ENCODE assay signal across 18 cellular contexts in genomic region chr20:23153696-23154341, GRCh38.
DNase-seq lines count a peak whose midpoint lies in the region; ATAC-seq and TF ChIP-seq lines count a peak whose summit lies in the region.
"Had no signal": no experiment of that assay in that cellular context is flagged by ENCODE, and none has a peak within 500 bp of the region (broad histone marks: within the 10 kb centered on the region; RNA-seq: fewer than 3 reads in every experiment).

No MANE protein-coding gene starts in this region.

- H3K9ac ChIP-seq in BLaER1 treated with 17β-estradiol and CSF1 and Interleukin-3, amounts not matched to agents 10 nM and 100 nM, result peak overlapping the region in 4 of 11 experiments; percentile 14 to 44 (median 28); a peak in 6 of 22 replicates
- H3K9ac ChIP-seq in endodermal cell (ENCODE audit: extremely low read depth, low read length, poor library complexity, severe bottlenecking), result no peak overlapping the region
- H3K9ac ChIP-seq in trophoblast cell (ENCODE audit: low read length), result no peak overlapping the region

- POLR2A ChIA-PET in CD8-positive, alpha-beta T cell (lab: Charles Lee), result no interaction called here

- peaks cover 40 to 97% (median 94%) of the 10 kb centered on the region in 10 experiments for H3K4me1 ChIP-seq in BLaER1 treated with 17β-estradiol and CSF1 and Interleukin-3, amounts not matched to agents 10 nM and 100 nM
- H3K4me1 ChIP-seq in endodermal cell (ENCODE audit: control insufficient read depth, insufficient read depth, low read length) (peaks cover 17% of the 10 kb centered on the region), trophoblast cell (ENCODE audit: control insufficient read depth in 1 of 2, insufficient read depth in 2 of 2, low read length in 2 of 2) (peaks cover 4% of the 10 kb centered on the region in 2 experiments)
- H3K4me1 ChIP-seq in CD8-positive, alpha-beta T cell (ENCODE audit: insufficient read depth, low read length), result no peaks in the 10 kb centered on the region
- H3K4me1 ChIP-seq: prostate gland had no signal

- H3K4me3 Mint-ChIP-seq in HFFc6 (no peak overlapping the region), endodermal cell (no peak overlapping the region)
- no peak overlapping the region for H3K4me3 Mint-ChIP-seq in CD8-positive, alpha-beta T cell
- H3K4me3 Mint-ChIP-seq: activated naive CD4-positive, alpha-beta T cell treated with anti-CD3 and anti-CD28 coated beads for 36 hours; activated T-cell treated with anti-CD3 and anti-CD28 coated beads, Interleukin-2, amount 50 U/mL, for 24 hours; mesothelial cell of epicardium had no signal

- H3K23ac ChIP-seq in trophoblast cell (ENCODE audit: low read length), result no peak overlapping the region

- H3K27ac ChIP-seq in BLaER1 treated with 17β-estradiol and CSF1 and Interleukin-3, amounts not matched to agents 10 nM and 100 nM, result peak overlapping the region in 10 of 11 experiments; percentile 32 to 87 (median 78); a peak in 18 of 22 replicates
- no peak overlapping the region for H3K27ac ChIP-seq in endodermal cell (ENCODE audit: low read depth, low read length)
- H3K27ac ChIP-seq in trophoblast cell (ENCODE audit: low read depth, low read length), result no peak overlapping the region
- no peak overlapping the region for H3K27ac ChIP-seq in CD8-positive, alpha-beta T cell (ENCODE audit: low read depth, low read length)
- H3K27ac ChIP-seq: prostate gland, SJCRH30 had no signal

- H3K27me3 ChIP-seq in BLaER1 treated with 17β-estradiol and CSF1 and Interleukin-3, amounts not matched to agents 10 nM and 100 nM, result no peaks in the 10 kb centered on the region
- H3K27me3 ChIP-seq in endodermal cell (ENCODE audit: control insufficient read depth, insufficient read depth, low read length, poor library complexity, severe bottlenecking) (no peaks in the 10 kb centered on the region), trophoblast cell (ENCODE audit: insufficient read depth, low read length) (no peaks in the 10 kb centered on the region)
- H3K27me3 ChIP-seq in CD8-positive, alpha-beta T cell (ENCODE audit: insufficient read depth, low read length), result no peaks in the 10 kb centered on the region
- H3K27me3 ChIP-seq: SJCRH30 had no signal

- H2BK12ac ChIP-seq in trophoblast cell (ENCODE audit: low read length), result peak overlapping the region; percentile 68

- H4K91ac ChIP-seq in trophoblast cell (ENCODE audit: low read depth, low read length), result peak overlapping the region; percentile 76

- peak overlapping the region; percentile 38 for H2AFZ ChIP-seq in trophoblast cell (ENCODE audit: insufficient read depth, low read length, poor library complexity)

- H3K14ac ChIP-seq in trophoblast cell (ENCODE audit: low read length), result no peak overlapping the region

- H3K27ac Mint-ChIP-seq in HFFc6, result peak overlapping the region; percentile 44
- H3K27ac Mint-ChIP-seq in endodermal cell, result peak overlapping the region; percentile 70
- no peak overlapping the region for H3K27ac Mint-ChIP-seq in CD8-positive, alpha-beta T cell
- H3K27ac Mint-ChIP-seq: activated naive CD4-positive, alpha-beta T cell treated with anti-CD3 and anti-CD28 coated beads for 36 hours; activated T-cell treated with anti-CD3 and anti-CD28 coated beads, Interleukin-2, amount 50 U/mL, for 24 hours had no signal

- 76 to 100% methylated on average over 2 to 4 of the region's 4 CpGs for WGBS in endodermal cell (ENCODE audit: insufficient coverage in 1 of 2, insufficient read length in 1 of 2), 2 experiments
- WGBS in trophoblast cell (ENCODE audit: extremely low coverage, insufficient coverage, insufficient read length), result no CpG with 5 or more reads among the region's 4 CpGs

- H3K9me3 Mint-ChIP-seq in HFFc6, result no peaks in the 10 kb centered on the region
- H3K9me3 Mint-ChIP-seq in endodermal cell, result no peaks in the 10 kb centered on the region
- no peaks in the 10 kb centered on the region for H3K9me3 Mint-ChIP-seq in CD8-positive, alpha-beta T cell
- H3K9me3 Mint-ChIP-seq: activated naive CD4-positive, alpha-beta T cell treated with anti-CD3 and anti-CD28 coated beads for 36 hours; activated T-cell treated with anti-CD3 and anti-CD28 coated beads, Interleukin-2, amount 50 U/mL, for 24 hours; mesothelial cell of epicardium had no signal

- H3K18ac ChIP-seq in trophoblast cell (ENCODE audit: low read length), result no peak overlapping the region

- no peaks in the 10 kb centered on the region for H4K20me1 ChIP-seq in BLaER1 treated with 17β-estradiol and CSF1 and Interleukin-3, amounts not matched to agents 10 nM and 100 nM

- no peak overlapping the region for H4K8ac ChIP-seq in trophoblast cell (ENCODE audit: low read depth, low read length)

- H3K9me3 ChIP-seq in BLaER1 treated with 17β-estradiol and CSF1 and Interleukin-3, amounts not matched to agents 10 nM and 100 nM (replicated peaks in 1 of 11), result no peaks in the 10 kb centered on the region
- H3K9me3 ChIP-seq in endodermal cell (ENCODE audit: control insufficient read depth, low read length), result no peaks in the 10 kb centered on the region
- H3K9me3 ChIP-seq in trophoblast cell (ENCODE audit: insufficient read depth, low read depth, low read length), result no peaks in the 10 kb centered on the region
- H3K9me3 ChIP-seq in CD8-positive, alpha-beta T cell (ENCODE audit: low read length), result no peaks in the 10 kb centered on the region
- H3K9me3 ChIP-seq: prostate gland, SJCRH30 had no signal

- H3K79me2 ChIP-seq in trophoblast cell (ENCODE audit: control insufficient read depth, insufficient read depth, low read length, poor library complexity), result no peaks in the 10 kb centered on the region

- H3K4ac ChIP-seq in trophoblast cell (ENCODE audit: low read depth, low read length), result no peak overlapping the region

- H3K36me3 Mint-ChIP-seq in HFFc6 (ENCODE audit: low read depth) (no peaks in the 10 kb centered on the region), endodermal cell (ENCODE audit: low read depth) (no peaks in the 10 kb centered on the region)
- no peaks in the 10 kb centered on the region for H3K36me3 Mint-ChIP-seq in CD8-positive, alpha-beta T cell
- H3K36me3 Mint-ChIP-seq: mesothelial cell of epicardium had no signal

- DNase-seq in HFFc6, result no peak
- peak; percentile 42 for DNase-seq in endodermal cell
- DNase-seq in trophoblast cell, result no peak
- DNase-seq in CD8-positive, alpha-beta T cell, result no peak
- DNase-seq: activated CD4-positive, alpha-beta T cell treated with anti-CD3 and anti-CD28 coated beads, Interleukin-2, amount 50 U/mL, for 1 hour; activated naive CD4-positive, alpha-beta T cell treated with anti-CD3 and anti-CD28 coated beads for 36 hours; activated T-cell treated with anti-CD3 and anti-CD28 coated beads, Interleukin-2, amount 50 U/mL, for 24 hours; anterior cingulate cortex; foreskin melanocyte; kidney glomerular epithelial cell; NCI-H1417 treated with DMSO at 0.1 percent for 48 hours; SJCRH30; small intestine had no signal

- H2AK5ac ChIP-seq in trophoblast cell (ENCODE audit: low read length), result peak overlapping the region; percentile 78

- H2BK5ac ChIP-seq in trophoblast cell (ENCODE audit: low read depth, low read length, poor library complexity), result no peak overlapping the region

- no peak overlapping the region for H4K12ac ChIP-seq in trophoblast cell (ENCODE audit: low read depth, low read length)

- H3K4me3 ChIP-seq in BLaER1 treated with 17β-estradiol and CSF1 and Interleukin-3, amounts not matched to agents 10 nM and 100 nM, result no peak overlapping the region
- no peak overlapping the region for H3K4me3 ChIP-seq in endodermal cell (ENCODE audit: low read length)
- no peak overlapping the region for H3K4me3 ChIP-seq in trophoblast cell (ENCODE audit: low read depth, low read length)
- H3K4me3 ChIP-seq in CD8-positive, alpha-beta T cell (ENCODE audit: low read depth, low read length), result no peak overlapping the region
- H3K4me3 ChIP-seq: prostate gland, SJCRH30 had no signal

- H2BK120ac ChIP-seq in trophoblast cell (ENCODE audit: insufficient read depth, low read length, poor library complexity), result peak overlapping the region; percentile 30

- peaks cover 4% of the 10 kb centered on the region for H3K79me1 ChIP-seq in trophoblast cell (ENCODE audit: low read length)

- H3K4me1 Mint-ChIP-seq in HFFc6 (ENCODE audit: low read depth) (peaks cover 88% of the 10 kb centered on the region), endodermal cell (peaks cover 58% of the 10 kb centered on the region)
- no peaks in the 10 kb centered on the region for H3K4me1 Mint-ChIP-seq in CD8-positive, alpha-beta T cell (ENCODE audit: low read depth)

- CTCF ChIA-PET in CD8-positive, alpha-beta T cell (lab: Charles Lee), result no interaction called here

- H3K4me2 ChIP-seq in BLaER1 treated with 17β-estradiol and CSF1 and Interleukin-3, amounts not matched to agents 10 nM and 100 nM, result peak overlapping the region; percentile 14 to 98 (median 90); a peak in 17 of 22 replicates
- no peak overlapping the region for H3K4me2 ChIP-seq in trophoblast cell (ENCODE audit: low read length)

- TF ChIP-seq CTCF in HFFc6 (IDR thresholded peaks at IDR 0.05) (no peak), endodermal cell (conservative IDR thresholded peaks at IDR 0.05) (no peak)
- no peak for TF ChIP-seq CTCF in CD8-positive, alpha-beta T cell (IDR thresholded peaks at IDR 0.05)

- H3K36me3 ChIP-seq in BLaER1 treated with 17β-estradiol and CSF1 and Interleukin-3, amounts not matched to agents 10 nM and 100 nM, result no peaks in the 10 kb centered on the region
- H3K36me3 ChIP-seq in endodermal cell (ENCODE audit: control insufficient read depth, insufficient read depth, low read length), result no peaks in the 10 kb centered on the region
- H3K36me3 ChIP-seq in trophoblast cell (ENCODE audit: control insufficient read depth in 1 of 2, insufficient read depth in 2 of 2, low read length in 2 of 2), result no peaks in the 10 kb centered on the region
- no peaks in the 10 kb centered on the region for H3K36me3 ChIP-seq in CD8-positive, alpha-beta T cell (ENCODE audit: insufficient read depth, low read length)
- H3K36me3 ChIP-seq: prostate gland, SJCRH30 had no signal

- H3K27me3 Mint-ChIP-seq in HFFc6 (ENCODE audit: insufficient read depth), result peaks cover 1% of the 10 kb centered on the region; the same call in 1 of the 2 replicates
- no peaks in the 10 kb centered on the region for H3K27me3 Mint-ChIP-seq in endodermal cell (ENCODE audit: insufficient read depth)
- H3K27me3 Mint-ChIP-seq in CD8-positive, alpha-beta T cell (ENCODE audit: low read depth), result no peaks in the 10 kb centered on the region

- intact Hi-C loops in CD8-positive, alpha-beta T cell (cut with DNase I, micrococcal nuclease), result no loop called here

- no peak for ATAC-seq in GM19351 (IDR thresholded peaks at IDR 0.05; ENCODE audit: unreplicated experiment)
- no peak for ATAC-seq in CD8-positive, alpha-beta T cell
- no peak for ATAC-seq in GM18867 (IDR thresholded peaks at IDR 0.05; ENCODE audit: unreplicated experiment)

Comparison
In these comparisons a context has a peak if more than half of its experiments do, and no peak if none do; other contexts are left out.
1. H3K27ac ChIP-seq: peak in BLaER1 treated with 17β-estradiol and CSF1 and Interleukin-3, amounts not matched to agents 10 nM and 100 nM (10 of 11); none in endodermal cell (single experiment), trophoblast cell (single experiment) and CD8-positive, alpha-beta T cell (single experiment).